8 cellular contexts compared by ENCODE assay signal in the genomic region with DNA sequence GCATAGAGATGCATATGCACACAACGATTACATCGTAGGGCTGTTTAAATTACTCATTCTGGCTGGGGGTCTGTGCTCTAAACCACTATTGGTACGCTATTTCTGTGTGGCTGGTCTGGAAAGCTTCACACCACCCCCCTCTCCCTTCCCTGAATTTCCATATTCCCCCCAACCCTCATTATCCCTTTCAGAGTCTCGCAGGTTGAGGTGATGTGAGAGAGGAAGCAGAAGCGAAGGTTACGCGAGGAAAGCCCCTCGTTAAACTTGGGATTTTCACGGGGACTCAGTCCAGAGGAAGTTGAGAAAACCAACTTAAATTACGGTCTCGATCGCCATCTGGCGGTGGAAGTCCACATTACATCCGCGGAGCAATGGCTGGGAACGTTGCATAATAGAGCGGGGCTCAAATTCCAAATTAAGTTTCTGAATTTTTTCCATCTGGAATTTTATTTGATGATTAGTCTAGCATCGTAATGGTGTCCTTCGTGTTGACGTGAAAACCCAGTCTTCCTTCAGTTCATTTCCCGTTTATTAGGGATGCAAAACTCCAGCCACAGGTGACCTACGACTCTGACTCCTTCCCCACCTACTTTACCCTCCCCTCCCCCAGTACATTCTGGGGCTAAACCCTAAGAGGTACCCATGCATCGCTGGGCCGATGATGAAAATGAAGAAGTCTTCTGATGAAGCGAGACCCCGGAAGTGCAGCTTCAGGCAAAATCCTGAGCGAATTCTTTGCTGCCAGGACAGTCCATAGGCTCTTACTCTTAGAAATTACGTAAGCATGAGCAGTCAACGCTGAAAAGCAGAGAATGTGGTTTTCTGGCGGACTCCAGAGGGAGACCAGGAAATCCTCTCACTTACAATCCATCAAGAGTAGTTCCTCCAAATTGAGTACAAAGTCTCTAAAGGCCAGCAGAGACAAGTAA. TPM values are rescaled to one million over a fixed set of nuclear protein-coding genes. Genes with fewer than 3 reads are reported as not detected.
DNase-seq lines count a peak whose midpoint lies in the region; TF ChIP-seq lines count a peak whose summit lies in the region.

No MANE protein-coding gene starts in this region.

- peaks cover 12% of the 10 kb centered on the region for H3K27me3 ChIP-seq in SJCRH30

- H3K36me3 ChIP-seq in SJCRH30, result no peaks in the 10 kb centered on the region

- peak overlapping the region; percentile 21; the same call in 1 of the 2 replicates for H3K4me3 ChIP-seq in SJCRH30

- H3K9me3 Mint-ChIP-seq in Calu3 (ENCODE audit: low read depth, unreplicated experiment), result peaks cover 5% of the 10 kb centered on the region

- intact Hi-C loops in Calu3 (cut with micrococcal nuclease; ENCODE audit: unreplicated experiment), result loop anchor here (1.0 to 10.0 kb wide), 3 partner anchors 70 to 542 kb away; no protein-coding TSS in a partner anchor

- H3K27me3 Mint-ChIP-seq in Calu3 (ENCODE audit: unreplicated experiment), result peaks cover 91% of the 10 kb centered on the region

- no peaks in the 10 kb centered on the region; the same call in 1 of the 2 replicates for H3K9me3 ChIP-seq in SJCRH30 (replicated peaks)

- no peak overlapping the region for H3K27ac Mint-ChIP-seq in Calu3 (ENCODE audit: unreplicated experiment)

- peak overlapping the region; percentile 27 for H3K4me3 Mint-ChIP-seq in Calu3 (ENCODE audit: low read depth, unreplicated experiment)

- no TSS peak for BruUV-seq in Calu3 (replicated peaks; lab: Mats Ljungman, UMichigan)

- no peak overlapping the region for H3K27ac ChIP-seq in SJCRH30

- H3K36me3 Mint-ChIP-seq in Calu3 (ENCODE audit: insufficient read depth, unreplicated experiment), result no peaks in the 10 kb centered on the region

- DNase-seq in Calu3, result peak; percentile 80
- DNase-seq in HS-5 (ENCODE audit: low read depth), result peak; percentile 37
- peak; percentile 61 to 81 for DNase-seq in SJCRH30
- DNase-seq in activated naive CD4-positive, alpha-beta T cell (lab: John Stamatoyannopoulos, UW), result peak; percentile 68 to 83 (median 80)
- peak; percentile 80 for DNase-seq in germinal center (ENCODE audit: low spot score)
- peak; percentile 59 for DNase-seq in occipital lobe (lab: John Stamatoyannopoulos, UW)
- peak; percentile 91 for DNase-seq in superior temporal gyrus (ENCODE audit: extremely low spot score)
- no peak for DNase-seq in cerebellar nuclear complex (lab: John Stamatoyannopoulos, UW)

- peaks cover 7% of the 10 kb centered on the region for H3K4me1 Mint-ChIP-seq in Calu3 (ENCODE audit: low read depth, unreplicated experiment)

- CTCF ChIA-PET in Calu3 (lab: Charles Lee), result interaction anchor here (1.2 to 1.5 kb wide), 2 partner anchors 9 to 71 kb away, joined by 3 read pairs; no protein-coding TSS in a partner anchor

- H3K4me1 ChIP-seq in SJCRH30, result no peaks in the 10 kb centered on the region

- TF ChIP-seq CTCF in Calu3 (IDR thresholded peaks at IDR 0.05; ENCODE audit: unreplicated experiment), result peak; percentile 89

RNA-seq across cellular contexts. Expression of a gene that starts 19.7 kb away (rescaled TPM):
- total RNA-seq in Calu3 (2022) (0.97 and 2.2 TPM in 2 replicates), occipital lobe (not detected)
- 0.10 and 0.28 TPM in 2 replicates for total RNA-seq in SJCRH30 (2014; rRNA removed; shearing (Covaris generic))

RNA-seq across cellular contexts. Expression of a gene that starts 33.8 kb away (rescaled TPM):
- total RNA-seq in Calu3 (2022), result 0.38 and 0.39 TPM in 2 replicates
- not detected in 2 replicates for total RNA-seq in SJCRH30 (2014; rRNA removed; shearing (Covaris generic))
- total RNA-seq in occipital lobe, result not detected

RNA-seq across cellular contexts. Expression of a gene that starts 41.4 kb away (rescaled TPM):
- total RNA-seq in Calu3 (2022), result 180 and 279 TPM in 2 replicates
- total RNA-seq in SJCRH30 (2014; rRNA removed; shearing (Covaris generic)), result 17.1 and 17.4 TPM in 2 replicates
- total RNA-seq in occipital lobe, result 3.9 TPM

RNA-seq across cellular contexts. Expression of a gene that starts 46.7 kb away (rescaled TPM):
- 123 and 196 TPM in 2 replicates for total RNA-seq in Calu3 (2022)
- 0.18 and 0.33 TPM in 2 replicates for total RNA-seq in SJCRH30 (2014; rRNA removed; shearing (Covaris generic))
- 5.3 TPM for total RNA-seq in occipital lobe

RNA-seq across cellular contexts. Expression of a gene that starts 55.9 kb away (rescaled TPM):
- total RNA-seq in Calu3 (2022) (2.1 and 2.4 TPM in 2 replicates), occipital lobe (0.16 TPM)
- not detected in 2 replicates for total RNA-seq in SJCRH30 (2014; rRNA removed; shearing (Covaris generic))

Comparison
In these comparisons a context has a peak if more than half of its experiments do, and no peak if none do; other contexts are left out.
1. DNase-seq: peak in Calu3 (single experiment), HS-5 (single experiment), SJCRH30 (2 of 2), activated naive CD4-positive, alpha-beta T cell (4 of 4), germinal center (single experiment), occipital lobe (single experiment) and superior temporal gyrus (single experiment); none in cerebellar nuclear complex (0 of 2).